ENCODE assay signal across 10 cellular contexts in genomic region chr14:57060276-57060956, GRCh38.
DNase-seq lines count a peak whose midpoint lies in the region; ATAC-seq and TF ChIP-seq lines count a peak whose summit lies in the region.
"Had no signal": no experiment of that assay in that cellular context is flagged by ENCODE, and none has a peak within 500 bp of the region (broad histone marks: within the 10 kb centered on the region; RNA-seq: fewer than 3 reads in every experiment).

No MANE protein-coding gene starts in this region.

- DNase-seq in activated naive CD4-positive, alpha-beta T cell treated with Interleukin-2 at 50 U/mL for 16 hours = peak; percentile 47
- DNase-seq in activated naive CD4-positive, alpha-beta T cell (lab: John Stamatoyannopoulos, UW) = no peak
- DNase-seq in activated T-cell treated with anti-CD3 and anti-CD28 coated beads, Interleukin-2, amount 50 U/mL, for 24 hours = peak; percentile 35
- DNase-seq in smooth muscle cell (lab: John Stamatoyannopoulos, UW; ENCODE audit: unreplicated experiment) = no peak
- DNase-seq in ACHN = no peak
- DNase-seq in activated gamma-delta T cell (lab: John Stamatoyannopoulos, UW) = no peak
- no peak for DNase-seq in NCI-H146 (lab: John Stamatoyannopoulos, UW)

- no peaks in the 10 kb centered on the region for H3K36me3 Mint-ChIP-seq in activated T-cell treated with anti-CD3 and anti-CD28 coated beads, Interleukin-2, amount 50 U/mL, for 24 hours (ENCODE audit: low read depth)

- peak; percentile 91 for ATAC-seq in HG03064 (IDR thresholded peaks at IDR 0.05; ENCODE audit: low read depth, unreplicated experiment)

- TF ChIP-seq CTCF in smooth muscle cell (IDR thresholded peaks at IDR 0.05; ENCODE audit: borderline replicate concordance, insufficient read depth, poor library complexity, severe bottlenecking) = no peak

- H3K4me1 Mint-ChIP-seq in activated T-cell treated with anti-CD3 and anti-CD28 coated beads, Interleukin-2, amount 50 U/mL, for 24 hours (ENCODE audit: low read depth) = peaks cover 30% of the 10 kb centered on the region

- WGBS in smooth muscle cell (ENCODE audit: low lambda C conversion rate) = 31% methylated on average over 6 of the region's 6 CpGs

- no peaks in the 10 kb centered on the region for H3K79me2 ChIP-seq in smooth muscle cell (ENCODE audit: low read depth)

- peak overlapping the region; percentile 78 for H3K27ac Mint-ChIP-seq in activated T-cell treated with anti-CD3 and anti-CD28 coated beads, Interleukin-2, amount 50 U/mL, for 24 hours

- no peak overlapping the region for H3K4me2 ChIP-seq in smooth muscle cell
- H3K4me2 ChIP-seq: BLaER1 had no signal

- H3K9ac ChIP-seq in smooth muscle cell (ENCODE audit: low read depth) = no peak overlapping the region
- H3K9ac ChIP-seq: BLaER1 had no signal

- no peaks in the 10 kb centered on the region for H3K27me3 ChIP-seq in smooth muscle cell (ENCODE audit: low read depth)
- H3K27me3 ChIP-seq: BLaER1 had no signal

- H3K27me3 Mint-ChIP-seq in activated T-cell treated with anti-CD3 and anti-CD28 coated beads, Interleukin-2, amount 50 U/mL, for 24 hours = peaks cover 9% of the 10 kb centered on the region

- H3K36me3 ChIP-seq in smooth muscle cell (ENCODE audit: low read depth) = no peaks in the 10 kb centered on the region
- H3K36me3 ChIP-seq: BLaER1 had no signal

- no peaks in the 10 kb centered on the region for H3F3A ChIP-seq in smooth muscle cell (ENCODE audit: low read depth)

- H3K9me3 Mint-ChIP-seq in activated T-cell treated with anti-CD3 and anti-CD28 coated beads, Interleukin-2, amount 50 U/mL, for 24 hours = no peaks in the 10 kb centered on the region

- peak overlapping the region; percentile 12 for H3K27ac ChIP-seq in smooth muscle cell (ENCODE audit: low read depth)
- H3K27ac ChIP-seq: BLaER1, VCaP had no signal

- no peak overlapping the region for H2AFZ ChIP-seq in smooth muscle cell (ENCODE audit: low read depth)

- no peaks in the 10 kb centered on the region for H3K9me3 ChIP-seq in smooth muscle cell (replicated peaks; ENCODE audit: low read depth)
- H3K9me3 ChIP-seq: BLaER1 had no signal

- in situ Hi-C loops in ACHN (cut with HindIII; ENCODE audit: low pct_ligation_motif_present, low pct_unique_long_range_greater_than_20kb, low sequenced_read_pairs) = no loop called here

- no peak overlapping the region for H3K4me3 ChIP-seq in smooth muscle cell
- H3K4me3 ChIP-seq: BLaER1 had no signal

- no peaks in the 10 kb centered on the region for H4K20me1 ChIP-seq in smooth muscle cell (ENCODE audit: low read depth)
- H4K20me1 ChIP-seq: BLaER1 had no signal

- H3K4me1 ChIP-seq in smooth muscle cell (ENCODE audit: low read depth) = peaks cover 23% of the 10 kb centered on the region
- H3K4me1 ChIP-seq: BLaER1 had no signal

- no peak overlapping the region for H3K4me3 Mint-ChIP-seq in activated T-cell treated with anti-CD3 and anti-CD28 coated beads, Interleukin-2, amount 50 U/mL, for 24 hours

Comparison
In these comparisons a context has a peak if more than half of its experiments do, and no peak if none do; other contexts are left out.
1. DNase-seq: peak in activated naive CD4-positive, alpha-beta T cell treated with Interleukin-2 at 50 U/mL for 16 hours (single experiment) and activated T-cell treated with anti-CD3 and anti-CD28 coated beads, Interleukin-2, amount 50 U/mL, for 24 hours (single experiment); none in activated naive CD4-positive, alpha-beta T cell (0 of 4), smooth muscle cell (single experiment), ACHN (single experiment), activated gamma-delta T cell (single experiment) and NCI-H146 (single experiment).